15 cellular contexts compared by ENCODE assay signal in the genomic region with DNA sequence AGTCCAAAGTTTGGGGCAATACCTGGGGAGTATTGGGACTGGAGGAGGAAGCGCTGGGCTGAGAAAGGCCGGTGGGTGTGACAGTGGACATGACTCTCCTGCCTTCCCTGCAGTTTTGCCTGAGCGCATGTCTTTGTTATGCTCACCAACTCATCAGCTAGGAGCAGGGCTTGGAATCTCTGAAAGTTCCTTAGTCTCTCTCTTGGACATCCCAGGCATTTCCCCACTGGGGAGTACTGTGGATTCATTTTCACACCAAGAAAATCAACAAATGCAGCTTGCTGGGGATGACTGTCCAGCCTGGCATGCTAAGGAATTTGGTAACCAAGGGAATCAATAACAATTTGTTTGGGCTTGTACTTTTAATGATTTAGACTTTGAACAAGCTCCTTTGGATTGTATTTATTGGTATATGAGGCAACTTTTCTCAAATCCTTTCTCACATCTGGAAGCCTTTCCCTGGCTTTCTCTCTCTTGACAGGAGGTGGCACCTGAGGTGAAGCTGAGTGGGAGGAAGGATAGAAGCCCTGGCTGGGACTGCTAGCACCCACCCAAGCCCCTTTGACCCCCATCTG. TPM values are rescaled to one million over a fixed set of nuclear protein-coding genes. Genes with fewer than 3 reads are reported as not detected.
A peak's percentile ranks its signal among the peaks of the same experiment; 100 is the strongest.
DNase-seq lines count a peak whose midpoint lies in the region; ATAC-seq and TF ChIP-seq lines count a peak whose summit lies in the region.
"Had no signal": no experiment of that assay in that cellular context is flagged by ENCODE, and none has a peak within 500 bp of the region (broad histone marks: within the 10 kb centered on the region; RNA-seq: fewer than 3 reads in every experiment).

No MANE protein-coding gene starts in this region.

- peaks cover 11% of the 10 kb centered on the region; the same call in 1 of the 2 replicates for H3F3A ChIP-seq in GM23248 (ENCODE audit: insufficient read depth)

- ATAC-seq in GM18858 (IDR thresholded peaks at IDR 0.05; ENCODE audit: unreplicated experiment) = no peak
- ATAC-seq in activated T-helper 17 cell treated with anti-CD3 and anti-CD28 coated beads, Interleukin-2, amount 50 U/mL, for 72 hours (replicated peaks) = no peak
- ATAC-seq: effector memory CD8-positive, alpha-beta T cell had no signal

- H3K9me3 ChIP-seq in GM23248 (ENCODE audit: low read depth) (no peaks in the 10 kb centered on the region), fibroblast of lung (ENCODE audit: control insufficient read depth, insufficient read depth, low read depth, low read length) (no peaks in the 10 kb centered on the region)
- H3K9me3 ChIP-seq: HAP-1, vagina had no signal

- H3K4me1 ChIP-seq in GM23248 (ENCODE audit: insufficient read depth) (peaks cover 24% of the 10 kb centered on the region), fibroblast of lung (ENCODE audit: control insufficient read depth, extremely low read depth, insufficient read depth, low read length) (peaks cover 4% of the 10 kb centered on the region)

- H3K4me1 Mint-ChIP-seq in nephron progenitor cell (peaks cover 48% of the 10 kb centered on the region), progenitor cell of endocrine pancreas (ENCODE audit: low read depth) (peaks cover 10% of the 10 kb centered on the region)
- no peaks in the 10 kb centered on the region for H3K4me1 Mint-ChIP-seq in activated T-helper 17 cell treated with anti-CD3 and anti-CD28 coated beads, Interleukin-2, amount 50 U/mL, for 72 hours
- no peaks in the 10 kb centered on the region for H3K4me1 Mint-ChIP-seq in activated CD4-positive, alpha-beta memory T cell treated with anti-CD3 and anti-CD28 coated beads, Interleukin-2, amount 10 ng/mL, durations not matched to agents 7 days and 5 days
- H3K4me1 Mint-ChIP-seq: activated naive CD4-positive, alpha-beta T cell treated with anti-CD3 and anti-CD28 coated beads, Interleukin-2, amount 10 ng/mL, durations not matched to agents 7 days and 5 days had no signal

- peak overlapping the region; percentile 21 for H3K27ac Mint-ChIP-seq in nephron progenitor cell
- no peak overlapping the region for H3K27ac Mint-ChIP-seq in progenitor cell of endocrine pancreas
- H3K27ac Mint-ChIP-seq in activated T-helper 17 cell treated with anti-CD3 and anti-CD28 coated beads, Interleukin-2, amount 50 U/mL, for 72 hours = no peak overlapping the region
- no peak overlapping the region for H3K27ac Mint-ChIP-seq in activated CD4-positive, alpha-beta memory T cell treated with anti-CD3 and anti-CD28 coated beads, Interleukin-2, amount 10 ng/mL, durations not matched to agents 7 days and 5 days
- H3K27ac Mint-ChIP-seq: activated naive CD4-positive, alpha-beta T cell treated with anti-CD3 and anti-CD28 coated beads, Interleukin-2, amount 10 ng/mL, durations not matched to agents 7 days and 5 days; effector memory CD8-positive, alpha-beta T cell had no signal

- H3K79me2 ChIP-seq in GM23248 (ENCODE audit: insufficient read depth) (no peaks in the 10 kb centered on the region), fibroblast of lung (ENCODE audit: control insufficient read depth, insufficient read depth, low read length) (no peaks in the 10 kb centered on the region)

- DNase-seq in GM23248 (peak; percentile 93), RPMI7951 (ENCODE audit: low read depth) (peak; percentile 31), fibroblast of lung (ENCODE audit: low read depth in 2 of 2) (peak; percentile 62 to 80), nephron progenitor cell (no peak), progenitor cell of endocrine pancreas (ENCODE audit: low spot score, unreplicated experiment) (no peak)
- DNase-seq in activated CD4-positive, alpha-beta memory T cell treated with anti-CD3 and anti-CD28 coated beads, Interleukin-2, amount 10 ng/mL, durations not matched to agents 7 days and 5 days = no peak
- DNase-seq: activated naive CD4-positive, alpha-beta T cell treated with anti-CD3 and anti-CD28 coated beads, Interleukin-2, amount 10 ng/mL, durations not matched to agents 7 days and 5 days; DND-41; effector memory CD8-positive, alpha-beta T cell; SIG-M5 had no signal

- TF ChIP-seq CTCF in fibroblast of lung (conservative IDR thresholded peaks at IDR 0.05 in 1 of 2, IDR thresholded peaks at IDR 0.05 in 1 of 2; ENCODE audit: low read depth in 1 of 2, low read length in 2 of 2) = no peak
- TF ChIP-seq CTCF in nephron progenitor cell (IDR thresholded peaks at IDR 0.05) = no peak
- no peak for TF ChIP-seq CTCF in progenitor cell of endocrine pancreas (IDR thresholded peaks at IDR 0.05; ENCODE audit: unreplicated experiment)

- peaks cover 5% of the 10 kb centered on the region for H3K36me3 Mint-ChIP-seq in nephron progenitor cell (ENCODE audit: low read depth)
- no peaks in the 10 kb centered on the region for H3K36me3 Mint-ChIP-seq in progenitor cell of endocrine pancreas (ENCODE audit: insufficient read depth)
- no peaks in the 10 kb centered on the region for H3K36me3 Mint-ChIP-seq in activated T-helper 17 cell treated with anti-CD3 and anti-CD28 coated beads, Interleukin-2, amount 50 U/mL, for 72 hours (ENCODE audit: low read depth)
- no peaks in the 10 kb centered on the region for H3K36me3 Mint-ChIP-seq in activated CD4-positive, alpha-beta memory T cell treated with anti-CD3 and anti-CD28 coated beads, Interleukin-2, amount 10 ng/mL, durations not matched to agents 7 days and 5 days (ENCODE audit: low read depth)
- H3K36me3 Mint-ChIP-seq: activated naive CD4-positive, alpha-beta T cell treated with anti-CD3 and anti-CD28 coated beads, Interleukin-2, amount 10 ng/mL, durations not matched to agents 7 days and 5 days had no signal

- H3K27me3 ChIP-seq in GM23248 (replicated peaks; ENCODE audit: insufficient read depth) (no peaks in the 10 kb centered on the region), fibroblast of lung (ENCODE audit: control insufficient read depth, insufficient read depth, low read length) (no peaks in the 10 kb centered on the region)
- H3K27me3 ChIP-seq: vagina had no signal

- H3K27ac ChIP-seq in GM23248 = peak overlapping the region; percentile 88
- no peak overlapping the region for H3K27ac ChIP-seq in fibroblast of lung (ENCODE audit: insufficient read depth, low read length)
- H3K27ac ChIP-seq: HL-60, vagina had no signal

- in situ Hi-C loops in GM23248 (cut with MboI) = no loop called here

- no peaks in the 10 kb centered on the region for H3K27me3 Mint-ChIP-seq in nephron progenitor cell (ENCODE audit: low read depth, poor library complexity)
- no peaks in the 10 kb centered on the region for H3K27me3 Mint-ChIP-seq in progenitor cell of endocrine pancreas
- H3K27me3 Mint-ChIP-seq in activated T-helper 17 cell treated with anti-CD3 and anti-CD28 coated beads, Interleukin-2, amount 50 U/mL, for 72 hours = no peaks in the 10 kb centered on the region
- H3K27me3 Mint-ChIP-seq in activated CD4-positive, alpha-beta memory T cell treated with anti-CD3 and anti-CD28 coated beads, Interleukin-2, amount 10 ng/mL, durations not matched to agents 7 days and 5 days = peaks cover 2% of the 10 kb centered on the region

- POLR2A ChIA-PET in activated CD4-positive, alpha-beta memory T cell treated with anti-CD3 and anti-CD28 coated beads, Interleukin-2, amount 10 ng/mL, durations not matched to agents 7 days and 5 days (lab: Charles Lee) = no interaction called here

- H3K4me3 Mint-ChIP-seq in nephron progenitor cell = no peak overlapping the region
- H3K4me3 Mint-ChIP-seq in progenitor cell of endocrine pancreas (ENCODE audit: low read depth) = no peak overlapping the region
- no peak overlapping the region for H3K4me3 Mint-ChIP-seq in activated T-helper 17 cell treated with anti-CD3 and anti-CD28 coated beads, Interleukin-2, amount 50 U/mL, for 72 hours
- H3K4me3 Mint-ChIP-seq in activated CD4-positive, alpha-beta memory T cell treated with anti-CD3 and anti-CD28 coated beads, Interleukin-2, amount 10 ng/mL, durations not matched to agents 7 days and 5 days = no peak overlapping the region
- H3K4me3 Mint-ChIP-seq: activated naive CD4-positive, alpha-beta T cell treated with anti-CD3 and anti-CD28 coated beads, Interleukin-2, amount 10 ng/mL, durations not matched to agents 7 days and 5 days; effector memory CD8-positive, alpha-beta T cell had no signal

- H2AFZ ChIP-seq in GM23248 (peak overlapping the region; percentile 11), fibroblast of lung (ENCODE audit: low read length) (no peak overlapping the region)

- 37 to 55% methylated on average over 3 of the region's 3 CpGs for WGBS in GM23248 (ENCODE audit: low coverage in 1 of 2, low lambda C conversion rate in 2 of 2, missing lambda C conversion rate in 2 of 2), 2 experiments

- H3K4me3 ChIP-seq in GM23248 = peak overlapping the region; percentile 32; the same call in 1 of the 2 replicates
- no peak overlapping the region for H3K4me3 ChIP-seq in fibroblast of lung (replicated peaks in 1 of 4; ENCODE audit: control extremely low read depth in 1 of 4, insufficient read depth in 1 of 4, low read depth in 3 of 4, low read length in 4 of 4)
- H3K4me3 ChIP-seq: HAP-1, vagina had no signal

- CTCF ChIA-PET in activated CD4-positive, alpha-beta memory T cell treated with anti-CD3 and anti-CD28 coated beads, Interleukin-2, amount 10 ng/mL, durations not matched to agents 7 days and 5 days (lab: Charles Lee) = interaction anchor here (1.4 kb wide), 2 partner anchors 31 to 34 kb away, joined by 3 read pairs; no protein-coding TSS in a partner anchor

- H3K4me2 ChIP-seq in GM23248 (ENCODE audit: unreplicated experiment) (peak overlapping the region; percentile 48), fibroblast of lung (ENCODE audit: extremely low read depth, insufficient read depth, low read length) (no peak overlapping the region)

- H4K20me1 ChIP-seq in GM23248 (ENCODE audit: insufficient read depth) (no peaks in the 10 kb centered on the region), fibroblast of lung (ENCODE audit: control insufficient read depth, extremely low read depth, insufficient read depth, low read length) (no peaks in the 10 kb centered on the region)

- H3K36me3 ChIP-seq in GM23248 (ENCODE audit: low read depth) (no peaks in the 10 kb centered on the region), fibroblast of lung (ENCODE audit: control insufficient read depth, insufficient read depth, low read length) (no peaks in the 10 kb centered on the region)
- H3K36me3 ChIP-seq: HAP-1, vagina had no signal

- H3K9ac ChIP-seq in GM23248 (peak overlapping the region; percentile 69), fibroblast of lung (ENCODE audit: insufficient read depth, low read length) (no peak overlapping the region)

- peaks cover 15% of the 10 kb centered on the region for H3K9me3 Mint-ChIP-seq in nephron progenitor cell
- H3K9me3 Mint-ChIP-seq in progenitor cell of endocrine pancreas (ENCODE audit: low read depth) = no peaks in the 10 kb centered on the region
- H3K9me3 Mint-ChIP-seq in activated T-helper 17 cell treated with anti-CD3 and anti-CD28 coated beads, Interleukin-2, amount 50 U/mL, for 72 hours = no peaks in the 10 kb centered on the region
- H3K9me3 Mint-ChIP-seq in activated CD4-positive, alpha-beta memory T cell treated with anti-CD3 and anti-CD28 coated beads, Interleukin-2, amount 10 ng/mL, durations not matched to agents 7 days and 5 days = no peaks in the 10 kb centered on the region
- H3K9me3 Mint-ChIP-seq: activated naive CD4-positive, alpha-beta T cell treated with anti-CD3 and anti-CD28 coated beads, Interleukin-2, amount 10 ng/mL, durations not matched to agents 7 days and 5 days; effector memory CD8-positive, alpha-beta T cell had no signal

- no peaks in the 10 kb centered on the region for H3K9me2 ChIP-seq in GM23248 (ENCODE audit: insufficient read depth)

RNA-seq across cellular contexts. Expression of gene CHST2, which starts 48.5 kb away (rescaled TPM):
- 10.4 and 12.0 TPM in 2 replicates for total RNA-seq in GM23248 (2014; rRNA removed; shearing (Covaris generic))
- 2.1 and 2.3 TPM in 2 replicates for polyA plus RNA-seq in GM23248 (2016; fragmentation: Nextera tagmentation; extraction: Ambion mirVana)
- 15.7 and 20.7 TPM in 2 replicates for total RNA-seq in RPMI7951 (2014; rRNA removed; shearing (Covaris generic))
- total RNA-seq in fibroblast of lung = 2.6 and 3.9 TPM in 2 replicates
- 1.1 and 1.8 TPM in 2 replicates for polyA plus RNA-seq in fibroblast of lung
- 2.4 and 4.5 TPM in 2 replicates for polyA plus RNA-seq in fibroblast of lung (2012)
- 1.5 and 2.0 TPM in 2 replicates for polyA minus RNA-seq in fibroblast of lung (ENCODE audit: low replicate concordance)
- total RNA-seq in progenitor cell of endocrine pancreas = 10.8 and 13.2 TPM in 2 replicates
- 1 to 10 TPM; 7.9 to 8.0 TPM for total RNA-seq in activated T-helper 17 cell treated with anti-CD3 and anti-CD28 coated beads, Interleukin-2, amount 50 U/mL, for 72 hours
- 1 to 10 TPM; 1.4 to 1.7 TPM for total RNA-seq in activated CD4-positive, alpha-beta memory T cell treated with anti-CD3 and anti-CD28 coated beads, Interleukin-2, amount 10 ng/mL, durations not matched to agents 7 days and 5 days

Comparison
In these comparisons a context has a peak if more than half of its experiments do, and no peak if none do; other contexts are left out.
1. DNase-seq: peak in GM23248 (single experiment), RPMI7951 (single experiment) and fibroblast of lung (2 of 2); none in nephron progenitor cell (single experiment), progenitor cell of endocrine pancreas (single experiment) and activated CD4-positive, alpha-beta memory T cell treated with anti-CD3 and anti-CD28 coated beads, Interleukin-2, amount 10 ng/mL, durations not matched to agents 7 days and 5 days (single experiment).